ENCODE assay signal across 10 cellular contexts in genomic region chr7:76512941-76513816, GRCh38. TPM values are rescaled to one million over a fixed set of nuclear protein-coding genes. Genes with fewer than 3 reads are reported as not detected.
DNase-seq lines count a peak whose midpoint lies in the region; ATAC-seq lines count a peak whose summit lies in the region.
"Had no signal": no experiment of that assay in that cellular context is flagged by ENCODE, and none has a peak within 500 bp of the region (broad histone marks: within the 10 kb centered on the region; RNA-seq: fewer than 3 reads in every experiment).

No MANE protein-coding gene starts in this region.

- in situ Hi-C loops in SK-MEL-5 (cut with HindIII; ENCODE audit: low pct_unique_long_range_greater_than_20kb, low sequenced_read_pairs), result no loop called here

- ATAC-seq in HG02623 (IDR thresholded peaks at IDR 0.05; ENCODE audit: unreplicated experiment), result no peak
- no peak for ATAC-seq in GM18870 (IDR thresholded peaks at IDR 0.05; ENCODE audit: unreplicated experiment)
- ATAC-seq in GM18502 (IDR thresholded peaks at IDR 0.05; ENCODE audit: poor library complexity, unreplicated experiment), result no peak

- DNase-seq in A172 (ENCODE audit: low spot score) (peak; percentile 35), ELR (ENCODE audit: low read depth) (peak; percentile 45), SK-MEL-5 (ENCODE audit: low read depth, low spot score) (peak; percentile 61), islet precursor cell (peak; percentile 77), SIG-M5 treated with dmso at 0.1 percent for 504 hours (lab: John Stamatoyannopoulos, UW; ENCODE audit: unreplicated experiment) (no peak)
- DNase-seq: NCI-H2171 treated with DMSO at 0.1 percent for 48 hours, substantia nigra had no signal

RNA-seq across cellular contexts. Expression of gene UPK3B, which starts 2.8 kb away (rescaled TPM):
- total RNA-seq in A172 (2014; rRNA removed; shearing (Covaris generic)), result 10.6 and 25.0 TPM in 2 replicates
- not detected in 2 replicates for total RNA-seq in SK-MEL-5 (2014; rRNA removed; shearing (Covaris generic))
- polyA plus RNA-seq in SK-MEL-5 (2015; cell fraction: cytosol; rRNA removed), result 0.13 TPM in 1 of 2 replicates, not detected in the other
- polyA plus RNA-seq in SK-MEL-5 (2015; cell fraction: nucleus; rRNA removed), result 0.45 TPM in 1 of 2 replicates, not detected in the other

RNA-seq across cellular contexts. Expression of gene SPDYE16, which starts 29.9 kb away (rescaled TPM):
- not detected in 2 replicates for total RNA-seq in A172 (2014; rRNA removed; shearing (Covaris generic))
- not detected in 2 replicates for total RNA-seq in SK-MEL-5 (2014; rRNA removed; shearing (Covaris generic))
- not detected in 2 replicates for polyA plus RNA-seq in SK-MEL-5 (2015; cell fraction: cytosol; rRNA removed)
- not detected in 2 replicates for polyA plus RNA-seq in SK-MEL-5 (2015; cell fraction: nucleus; rRNA removed)

RNA-seq across cellular contexts. Expression of gene DTX2, which starts 51.7 kb away (rescaled TPM):
- 18.0 and 36.7 TPM in 2 replicates for total RNA-seq in A172 (2014; rRNA removed; shearing (Covaris generic))
- 11.9 and 12.8 TPM in 2 replicates for total RNA-seq in SK-MEL-5 (2014; rRNA removed; shearing (Covaris generic))
- polyA plus RNA-seq in SK-MEL-5 (2015; cell fraction: cytosol; rRNA removed), result 49.2 and 61.8 TPM in 2 replicates
- 67.7 and 69.1 TPM in 2 replicates for polyA plus RNA-seq in SK-MEL-5 (2015; cell fraction: nucleus; rRNA removed)

Comparison
In these comparisons a context has a peak if more than half of its experiments do, and no peak if none do; other contexts are left out.
1. RNA of gene UPK3B, which starts 2.8 kb away (total RNA-seq): 10.6 to 25.0 TPM in A172; not detected in SK-MEL-5; every median in the first group is over 10 times any median in the second.